8 cellular contexts compared by ENCODE assay signal in genomic region chr3:134308350-134308891, GRCh38. TPM values are rescaled to one million over a fixed set of nuclear protein-coding genes. Genes with fewer than 3 reads are reported as not detected.
DNase-seq lines count a peak whose midpoint lies in the region; ATAC-seq, FAIRE-seq and TF ChIP-seq lines count a peak whose summit lies in the region.

No MANE protein-coding gene starts in this region.

- H3K27ac ChIP-seq in SJCRH30 (peak overlapping the region; percentile 10; the same call in 1 of the 2 replicates), gastroesophageal sphincter (peak overlapping the region; percentile 75 to 98 (median 94)), temporal lobe (ENCODE audit: low read depth, low read length) (peak overlapping the region; percentile 56)

- TF ChIP-seq CTCF in LNCAP (IDR thresholded peaks at IDR 0.05) = peak; percentile 95
- TF ChIP-seq CTCF in gastroesophageal sphincter (IDR thresholded peaks at IDR 0.05) = peak; percentile 99 to 100 (median 100)
- TF ChIP-seq CTCF in osteocyte (IDR thresholded peaks at IDR 0.05) = peak; percentile 99

- peak; percentile 79 for ATAC-seq in gastroesophageal sphincter

- H3K36me3 ChIP-seq in SJCRH30 (no peaks in the 10 kb centered on the region), gastroesophageal sphincter (no peaks in the 10 kb centered on the region)

- WGBS in gastroesophageal sphincter (ENCODE audit: low coverage in 1 of 2), 2 donors = 0 to 10% methylated on average over 5 to 6 of the region's 11 CpGs

- no peaks in the 10 kb centered on the region for H3K9me3 Mint-ChIP-seq in osteocyte (ENCODE audit: unreplicated experiment)

- peak overlapping the region; percentile 96 for H3K27ac Mint-ChIP-seq in osteocyte (ENCODE audit: unreplicated experiment)

- no peaks in the 10 kb centered on the region for H3K27me3 Mint-ChIP-seq in osteocyte (ENCODE audit: unreplicated experiment)

- H3K4me1 Mint-ChIP-seq in osteocyte (ENCODE audit: unreplicated experiment) = peaks cover 45% of the 10 kb centered on the region

- H3K4me3 Mint-ChIP-seq in osteocyte (ENCODE audit: unreplicated experiment) = no peak overlapping the region

- no peak for TF ChIP-seq POLR2A in gastroesophageal sphincter (IDR thresholded peaks at IDR 0.05)

- in situ Hi-C loops in ACHN (cut with HindIII; ENCODE audit: low pct_ligation_motif_present, low pct_unique_long_range_greater_than_20kb, low sequenced_read_pairs) = no loop called here

- DNase-seq in ACHN (peak; percentile 78), GM19239 (ENCODE audit: insufficient read length, low spot score) (peak; percentile 71), SJCRH30 (peak; percentile 77 to 88), osteocyte (ENCODE audit: extremely low spot score, unreplicated experiment) (peak; percentile 92)
- peak; percentile 30 to 63 (median 58) for DNase-seq in activated naive CD4-positive, alpha-beta T cell (lab: John Stamatoyannopoulos, UW)

- H3K36me3 Mint-ChIP-seq in osteocyte (ENCODE audit: unreplicated experiment) = no peaks in the 10 kb centered on the region

- H3K4me3 ChIP-seq in SJCRH30 (peak overlapping the region; percentile 25), gastroesophageal sphincter (peak overlapping the region in 1 of 2 donors; percentile 21)

- no peaks in the 10 kb centered on the region for H3K9me3 ChIP-seq in SJCRH30 (replicated peaks)
- H3K9me3 ChIP-seq in gastroesophageal sphincter = no peaks in the 10 kb centered on the region

- H3K27me3 ChIP-seq in SJCRH30 = no peaks in the 10 kb centered on the region
- no peaks in the 10 kb centered on the region for H3K27me3 ChIP-seq in gastroesophageal sphincter

- H3K4me1 ChIP-seq in SJCRH30 = peaks cover 15% of the 10 kb centered on the region; the same call in 1 of the 2 replicates
- peaks cover 5 to 47% (median 27%) of the 10 kb centered on the region in 3 donors for H3K4me1 ChIP-seq in gastroesophageal sphincter

- no peak for TF ChIP-seq EP300 in gastroesophageal sphincter (IDR thresholded peaks at IDR 0.05)

- FAIRE-seq in GM19239 (lab: Jason Lieb, UNC) = peak; percentile 94

RNA-seq across cellular contexts. Expression of gene RYK, which starts 57.8 kb away (rescaled TPM):
- 88.6 and 91.7 TPM in 2 replicates for total RNA-seq in SJCRH30 (2014; rRNA removed; shearing (Covaris generic))
- 100 to 1,000 TPM in 3 of 4 donors, 10 to 100 TPM in 1; 92.7 to 133 (median 115) TPM for total RNA-seq in gastroesophageal sphincter
- 68.1 and 70.7 TPM in 2 replicates for total RNA-seq in osteocyte
- 52.4 TPM for total RNA-seq in temporal lobe

Comparison
In these comparisons a context has a peak if more than half of its experiments do, and no peak if none do; other contexts are left out.
1. H3K27ac ChIP-seq: peak in every context shown above with its lines; median percentile 94 in gastroesophageal sphincter; 56 in temporal lobe; 10 in SJCRH30.